21 cellular contexts compared by ENCODE assay signal in genomic region chr17:73594025-73594424, GRCh38. TPM values are rescaled to one million over a fixed set of nuclear protein-coding genes. Genes with fewer than 3 reads are reported as not detected.
DNase-seq lines count a peak whose midpoint lies in the region; ATAC-seq and TF ChIP-seq lines count a peak whose summit lies in the region.
"Had no signal": no experiment of that assay in that cellular context is flagged by ENCODE, and none has a peak within 500 bp of the region (broad histone marks: within the 10 kb centered on the region; RNA-seq: fewer than 3 reads in every experiment).

No MANE protein-coding gene starts in this region.

- H3K27me3 Mint-ChIP-seq in T-helper 2 cell treated with Interferon-gamma antibody and Interleukin-4, amounts not matched to agents 5 μg/mL and 100 μg/mL, for 36 hours (ENCODE audit: low read depth), result no peaks in the 10 kb centered on the region
- peaks cover 0 to 2% of the 10 kb centered on the region in 2 donors for H3K27me3 Mint-ChIP-seq in CD8-positive, alpha-beta memory T cell
- H3K27me3 Mint-ChIP-seq in activated CD8-positive, alpha-beta T cell treated with anti-CD3 and anti-CD28 coated beads for 36 hours, result no peaks in the 10 kb centered on the region
- H3K27me3 Mint-ChIP-seq in naive thymus-derived CD4-positive, alpha-beta T cell, result no peaks in the 10 kb centered on the region
- H3K27me3 Mint-ChIP-seq in mesothelial cell of epicardium (ENCODE audit: low read depth), result peaks cover 2% of the 10 kb centered on the region
- H3K27me3 Mint-ChIP-seq in activated T-helper 2 cell treated with anti-CD3 and anti-CD28 coated beads, Interferon-gamma antibody, Interleukin-2, Interleukin-4, amounts not matched to agents 10 μg/mL and 5 μg/mL and 100 μg/mL, durations not matched to agents 14 hours and 24 hours and 36 hours (ENCODE audit: low read depth), result no peaks in the 10 kb centered on the region

- no peaks in the 10 kb centered on the region for H3K9me3 ChIP-seq in CD8-positive, alpha-beta memory T cell (ENCODE audit: low read length)
- no peaks in the 10 kb centered on the region for H3K9me3 ChIP-seq in naive thymus-derived CD4-positive, alpha-beta T cell (ENCODE audit: control insufficient read depth in 2 of 3, low read length in 3 of 3)
- H3K9me3 ChIP-seq: MG63, mucosa of descending colon, upper lobe of left lung had no signal

- no peak for ATAC-seq in activated CD8-positive, alpha-beta T cell treated with anti-CD3 and anti-CD28 coated beads for 36 hours
- ATAC-seq in naive thymus-derived CD4-positive, alpha-beta T cell, result no peak
- ATAC-seq: left ventricle myocardium superior, mucosa of descending colon had no signal

- H3K4me3 Mint-ChIP-seq in T-helper 2 cell treated with Interferon-gamma antibody and Interleukin-4, amounts not matched to agents 5 μg/mL and 100 μg/mL, for 36 hours, result no peak overlapping the region
- H3K4me3 Mint-ChIP-seq in CD8-positive, alpha-beta memory T cell, result peak overlapping the region in 1 of 7 donors; percentile 19
- no peak overlapping the region for H3K4me3 Mint-ChIP-seq in activated CD8-positive, alpha-beta T cell treated with anti-CD3 and anti-CD28 coated beads for 36 hours
- peak overlapping the region in 6 of 10 donors; percentile 13 to 89 (median 75) for H3K4me3 Mint-ChIP-seq in naive thymus-derived CD4-positive, alpha-beta T cell
- no peak overlapping the region for H3K4me3 Mint-ChIP-seq in mesothelial cell of epicardium
- H3K4me3 Mint-ChIP-seq in activated T-helper 2 cell treated with anti-CD3 and anti-CD28 coated beads, Interferon-gamma antibody, Interleukin-2, Interleukin-4, amounts not matched to agents 10 μg/mL and 5 μg/mL and 100 μg/mL, durations not matched to agents 14 hours and 24 hours and 36 hours (ENCODE audit: low read depth), result no peak overlapping the region

- POLR2A ChIA-PET in CD8-positive, alpha-beta memory T cell (lab: Charles Lee), result no interaction called here
- POLR2A ChIA-PET in activated CD8-positive, alpha-beta T cell treated with anti-CD3 and anti-CD28 coated beads for 36 hours (lab: Charles Lee), result interaction anchor here (1.0 kb wide), 1 partner anchor 24 kb away, joined by 3 read pairs; no protein-coding TSS in a partner anchor
- POLR2A ChIA-PET in naive thymus-derived CD4-positive, alpha-beta T cell (lab: Charles Lee), result no interaction called here

- no peaks in the 10 kb centered on the region for H3K27me3 ChIP-seq in CD8-positive, alpha-beta memory T cell (ENCODE audit: insufficient read depth, low read length, poor library complexity, severe bottlenecking)
- H3K27me3 ChIP-seq in naive thymus-derived CD4-positive, alpha-beta T cell (ENCODE audit: control insufficient read depth in 2 of 2, insufficient read depth in 2 of 2, low read length in 2 of 2), result no peaks in the 10 kb centered on the region
- H3K27me3 ChIP-seq: brain microvascular endothelial cell, MG63, upper lobe of left lung had no signal

- CTCF ChIA-PET in CD8-positive, alpha-beta memory T cell (lab: Charles Lee), result no interaction called here
- CTCF ChIA-PET in activated CD8-positive, alpha-beta T cell treated with anti-CD3 and anti-CD28 coated beads for 36 hours (lab: Charles Lee), result interaction anchor here (1.6 to 1.7 kb wide), 2 partner anchors 47 to 51 kb away, joined by 4 read pairs; no protein-coding TSS in a partner anchor
- CTCF ChIA-PET in naive thymus-derived CD4-positive, alpha-beta T cell (lab: Charles Lee), result interaction anchor here (0.8 kb wide), 1 partner anchor 27 kb away, joined by 6 read pairs; no protein-coding TSS in a partner anchor

- peaks cover 27% of the 10 kb centered on the region for H3K4me1 Mint-ChIP-seq in T-helper 2 cell treated with Interferon-gamma antibody and Interleukin-4, amounts not matched to agents 5 μg/mL and 100 μg/mL, for 36 hours (ENCODE audit: low read depth)
- peaks cover 50 to 74% (median 64%) of the 10 kb centered on the region in 3 donors for H3K4me1 Mint-ChIP-seq in CD8-positive, alpha-beta memory T cell
- peaks cover 60% of the 10 kb centered on the region for H3K4me1 Mint-ChIP-seq in activated CD8-positive, alpha-beta T cell treated with anti-CD3 and anti-CD28 coated beads for 36 hours (ENCODE audit: low read depth)
- peaks cover 38 to 89% (median 79%) of the 10 kb centered on the region in 7 donors for H3K4me1 Mint-ChIP-seq in naive thymus-derived CD4-positive, alpha-beta T cell
- peaks cover 7% of the 10 kb centered on the region for H3K4me1 Mint-ChIP-seq in mesothelial cell of epicardium
- H3K4me1 Mint-ChIP-seq in activated T-helper 2 cell treated with anti-CD3 and anti-CD28 coated beads, Interferon-gamma antibody, Interleukin-2, Interleukin-4, amounts not matched to agents 10 μg/mL and 5 μg/mL and 100 μg/mL, durations not matched to agents 14 hours and 24 hours and 36 hours (ENCODE audit: low read depth), result peaks cover 29% of the 10 kb centered on the region

- no peak overlapping the region for H3K4me3 ChIP-seq in CD8-positive, alpha-beta memory T cell (ENCODE audit: low read length)
- H3K4me3 ChIP-seq in naive thymus-derived CD4-positive, alpha-beta T cell (ENCODE audit: low read length), result no peak overlapping the region
- H3K4me3 ChIP-seq: MG63, mucosa of descending colon, upper lobe of left lung had no signal

- TF ChIP-seq CTCF in activated CD8-positive, alpha-beta T cell treated with anti-CD3 and anti-CD28 coated beads for 36 hours (IDR thresholded peaks at IDR 0.05), result no peak
- no peak for TF ChIP-seq CTCF in mesothelial cell of epicardium (IDR thresholded peaks at IDR 0.05; ENCODE audit: unreplicated experiment)

- H3K27ac ChIP-seq in CD8-positive, alpha-beta memory T cell (ENCODE audit: low read depth, low read length), result no peak overlapping the region
- H3K27ac ChIP-seq in naive thymus-derived CD4-positive, alpha-beta T cell (ENCODE audit: low read depth, low read length), result peak overlapping the region; percentile 60
- H3K27ac ChIP-seq: brain microvascular endothelial cell, upper lobe of left lung had no signal

- H3K36me3 ChIP-seq in CD8-positive, alpha-beta memory T cell (ENCODE audit: insufficient read depth, low read length), result no peaks in the 10 kb centered on the region
- no peaks in the 10 kb centered on the region for H3K36me3 ChIP-seq in naive thymus-derived CD4-positive, alpha-beta T cell (ENCODE audit: control insufficient read depth in 2 of 3, insufficient read depth in 3 of 3, low read length in 3 of 3)
- H3K36me3 ChIP-seq: brain microvascular endothelial cell, MG63, upper lobe of left lung had no signal

- no peaks in the 10 kb centered on the region for H3K36me3 Mint-ChIP-seq in T-helper 2 cell treated with Interferon-gamma antibody and Interleukin-4, amounts not matched to agents 5 μg/mL and 100 μg/mL, for 36 hours (ENCODE audit: low read depth)
- no peaks in the 10 kb centered on the region for H3K36me3 Mint-ChIP-seq in CD8-positive, alpha-beta memory T cell
- H3K36me3 Mint-ChIP-seq in activated CD8-positive, alpha-beta T cell treated with anti-CD3 and anti-CD28 coated beads for 36 hours (ENCODE audit: low read depth), result no peaks in the 10 kb centered on the region
- no peaks in the 10 kb centered on the region for H3K36me3 Mint-ChIP-seq in naive thymus-derived CD4-positive, alpha-beta T cell
- H3K36me3 Mint-ChIP-seq in mesothelial cell of epicardium, result no peaks in the 10 kb centered on the region
- no peaks in the 10 kb centered on the region for H3K36me3 Mint-ChIP-seq in activated T-helper 2 cell treated with anti-CD3 and anti-CD28 coated beads, Interferon-gamma antibody, Interleukin-2, Interleukin-4, amounts not matched to agents 10 μg/mL and 5 μg/mL and 100 μg/mL, durations not matched to agents 14 hours and 24 hours and 36 hours (ENCODE audit: low read depth)

- intact Hi-C loops in activated CD8-positive, alpha-beta T cell treated with anti-CD3 and anti-CD28 coated beads for 36 hours (cut with micrococcal nuclease), result no loop called here
- intact Hi-C loops in naive thymus-derived CD4-positive, alpha-beta T cell (cut with micrococcal nuclease), result loop anchor here (5.0 kb wide), 3 partner anchors 42 to 233 kb away; no protein-coding TSS in a partner anchor
- intact Hi-C loops in activated T-helper 2 cell treated with anti-CD3 and anti-CD28 coated beads, Interferon-gamma antibody, Interleukin-2, Interleukin-4, amounts not matched to agents 10 μg/mL and 5 μg/mL and 100 μg/mL, durations not matched to agents 14 hours and 24 hours and 36 hours (cut with micrococcal nuclease), result loop anchor here (10.0 kb wide), 1 partner anchor 121 kb away; no protein-coding TSS in a partner anchor

- peak overlapping the region; percentile 22 for H3K27ac Mint-ChIP-seq in T-helper 2 cell treated with Interferon-gamma antibody and Interleukin-4, amounts not matched to agents 5 μg/mL and 100 μg/mL, for 36 hours
- H3K27ac Mint-ChIP-seq in CD8-positive, alpha-beta memory T cell, result peak overlapping the region in 6 of 8 donors; percentile 4 to 87 (median 70)
- peak overlapping the region; percentile 40 for H3K27ac Mint-ChIP-seq in activated CD8-positive, alpha-beta T cell treated with anti-CD3 and anti-CD28 coated beads for 36 hours
- peak overlapping the region; percentile 1 to 99 (median 94) for H3K27ac Mint-ChIP-seq in naive thymus-derived CD4-positive, alpha-beta T cell
- no peak overlapping the region for H3K27ac Mint-ChIP-seq in mesothelial cell of epicardium
- H3K27ac Mint-ChIP-seq in activated T-helper 2 cell treated with anti-CD3 and anti-CD28 coated beads, Interferon-gamma antibody, Interleukin-2, Interleukin-4, amounts not matched to agents 10 μg/mL and 5 μg/mL and 100 μg/mL, durations not matched to agents 14 hours and 24 hours and 36 hours, result no peak overlapping the region

- no peak for DNase-seq in T-helper 2 cell treated with Interferon-gamma antibody and Interleukin-4, amounts not matched to agents 5 μg/mL and 100 μg/mL, for 36 hours (ENCODE audit: low spot score)
- DNase-seq in T-helper 2 cell (no peak), epidermal melanocyte (ENCODE audit: insufficient read length, low spot score) (no peak), mesothelial cell of epicardium (ENCODE audit: low spot score in 2 of 2, unreplicated experiment in 2 of 2) (no peak)
- no peak for DNase-seq in CD8-positive, alpha-beta memory T cell
- DNase-seq in activated CD8-positive, alpha-beta T cell treated with anti-CD3 and anti-CD28 coated beads for 36 hours, result no peak
- DNase-seq in naive thymus-derived CD4-positive, alpha-beta T cell, result no peak
- no peak for DNase-seq in activated T-helper 2 cell treated with anti-CD3 and anti-CD28 coated beads, Interferon-gamma antibody, Interleukin-2, Interleukin-4, amounts not matched to agents 10 μg/mL and 5 μg/mL and 100 μg/mL, durations not matched to agents 14 hours and 24 hours and 36 hours (ENCODE audit: low spot score)
- DNase-seq: 8988T; activated CD4-positive, alpha-beta T cell treated with anti-CD3 and anti-CD28 coated beads, Interleukin-2, amount 50 U/mL, for 1 hour; activated T-cell treated with anti-CD3 and anti-CD28 coated beads, Interleukin-2, amount 50 U/mL, for 1 hour; AML-193; brain microvascular endothelial cell; left ventricle myocardium superior; MG63; mucosa of descending colon; NCI-H1436 treated with DMSO at 0.1 percent for 48 hours; nucleus accumbens; Right ventricle myocardium superior; SW 1271; upper lobe of left lung had no signal

- H3K4me1 ChIP-seq in CD8-positive, alpha-beta memory T cell (ENCODE audit: insufficient read depth, low read length), result peaks cover 67% of the 10 kb centered on the region
- peaks cover 40 to 71% of the 10 kb centered on the region in 2 donors for H3K4me1 ChIP-seq in naive thymus-derived CD4-positive, alpha-beta T cell (ENCODE audit: control insufficient read depth in 2 of 2, insufficient read depth in 2 of 2, low read length in 2 of 2)

- H3K9me3 Mint-ChIP-seq in T-helper 2 cell treated with Interferon-gamma antibody and Interleukin-4, amounts not matched to agents 5 μg/mL and 100 μg/mL, for 36 hours, result no peaks in the 10 kb centered on the region
- H3K9me3 Mint-ChIP-seq in CD8-positive, alpha-beta memory T cell, result no peaks in the 10 kb centered on the region
- H3K9me3 Mint-ChIP-seq in activated CD8-positive, alpha-beta T cell treated with anti-CD3 and anti-CD28 coated beads for 36 hours, result no peaks in the 10 kb centered on the region
- peaks cover 0 to 3% (median 0%) of the 10 kb centered on the region in 11 donors for H3K9me3 Mint-ChIP-seq in naive thymus-derived CD4-positive, alpha-beta T cell
- H3K9me3 Mint-ChIP-seq in mesothelial cell of epicardium, result no peaks in the 10 kb centered on the region
- no peaks in the 10 kb centered on the region for H3K9me3 Mint-ChIP-seq in activated T-helper 2 cell treated with anti-CD3 and anti-CD28 coated beads, Interferon-gamma antibody, Interleukin-2, Interleukin-4, amounts not matched to agents 10 μg/mL and 5 μg/mL and 100 μg/mL, durations not matched to agents 14 hours and 24 hours and 36 hours

RNA-seq across cellular contexts. Expression of gene SDK2, which starts 50.2 kb away (rescaled TPM):
- total RNA-seq in CD8-positive, alpha-beta memory T cell, result under 1 TPM; 0.35 to 0.44 TPM
- polyA plus RNA-seq in CD8-positive, alpha-beta memory T cell, result 0.54 TPM
- 1 to 10 TPM; 3.2 to 3.3 TPM for total RNA-seq in activated CD8-positive, alpha-beta T cell treated with anti-CD3 and anti-CD28 coated beads for 36 hours
- 10 to 100 TPM in 2 of 5 experiments, 1 to 10 TPM in 3; 6.1 to 14.1 (median 8.4) TPM for total RNA-seq in naive thymus-derived CD4-positive, alpha-beta T cell
- 1 to 10 TPM in 1 of 2 donors, under 1 TPM in 1; 0.64 to 2.5 TPM for polyA plus RNA-seq in naive thymus-derived CD4-positive, alpha-beta T cell
- total RNA-seq in mesothelial cell of epicardium, result 29.7 to 33.2 TPM (median 31.8 TPM) in 3 replicates
- 0.07 and 0.09 TPM in 2 replicates for total RNA-seq in activated T-helper 2 cell treated with anti-CD3 and anti-CD28 coated beads, Interferon-gamma antibody, Interleukin-2, Interleukin-4, amounts not matched to agents 10 μg/mL and 5 μg/mL and 100 μg/mL, durations not matched to agents 14 hours and 24 hours and 36 hours

Comparison
In these comparisons a context has a peak if more than half of its experiments do, and no peak if none do; other contexts are left out.
1. H3K27ac Mint-ChIP-seq: peak in T-helper 2 cell treated with Interferon-gamma antibody and Interleukin-4, amounts not matched to agents 5 μg/mL and 100 μg/mL, for 36 hours (single experiment), CD8-positive, alpha-beta memory T cell (6 of 8), activated CD8-positive, alpha-beta T cell treated with anti-CD3 and anti-CD28 coated beads for 36 hours (single experiment) and naive thymus-derived CD4-positive, alpha-beta T cell (9 of 9); none in mesothelial cell of epicardium (single experiment) and activated T-helper 2 cell treated with anti-CD3 and anti-CD28 coated beads, Interferon-gamma antibody, Interleukin-2, Interleukin-4, amounts not matched to agents 10 μg/mL and 5 μg/mL and 100 μg/mL, durations not matched to agents 14 hours and 24 hours and 36 hours (single experiment).
2. H3K4me3 Mint-ChIP-seq: peak in naive thymus-derived CD4-positive, alpha-beta T cell (6 of 10); none in T-helper 2 cell treated with Interferon-gamma antibody and Interleukin-4, amounts not matched to agents 5 μg/mL and 100 μg/mL, for 36 hours (single experiment), activated CD8-positive, alpha-beta T cell treated with anti-CD3 and anti-CD28 coated beads for 36 hours (single experiment), mesothelial cell of epicardium (single experiment) and activated T-helper 2 cell treated with anti-CD3 and anti-CD28 coated beads, Interferon-gamma antibody, Interleukin-2, Interleukin-4, amounts not matched to agents 10 μg/mL and 5 μg/mL and 100 μg/mL, durations not matched to agents 14 hours and 24 hours and 36 hours (single experiment).